23 cellular contexts compared by ENCODE assay signal in genomic region chr15:70873232-70874054, GRCh38. TPM values are rescaled to one million over a fixed set of nuclear protein-coding genes. Genes with fewer than 3 reads are reported as not detected.
"Had no signal": no experiment of that assay in that cellular context is flagged by ENCODE, and none has a peak within 500 bp of the region (broad histone marks: within the 10 kb centered on the region; RNA-seq: fewer than 3 reads in every experiment).

No MANE protein-coding gene starts in this region.

- H3K27ac ChIP-seq: colonic mucosa, gastroesophageal sphincter, hepatocyte, skin epidermis, tibial artery, upper lobe of right lung had no signal

- H3K27me3 ChIP-seq: colonic mucosa, gastroesophageal sphincter, hepatocyte, tibial artery, upper lobe of right lung had no signal

- H3K9me3 ChIP-seq: colonic mucosa, gastroesophageal sphincter, tibial artery, upper lobe of right lung had no signal

- H3K4me3 ChIP-seq: colonic mucosa, gastroesophageal sphincter, hepatocyte, skin epidermis, tibial artery, upper lobe of right lung had no signal

- H3K4me1 ChIP-seq: colonic mucosa, upper lobe of right lung had no signal

- FAIRE-seq: bronchial epithelial cell had no signal

- ATAC-seq: activated CD4-positive, alpha-beta T cell treated with anti-CD3 and anti-CD28 coated beads for 36 hours; activated CD8-positive, alpha-beta memory T cell treated with anti-CD3 and anti-CD28 coated beads, Interleukin-2, amount 10 ng/mL, durations not matched to agents 7 days and 5 days; activated CD8-positive, alpha-beta T cell treated with anti-CD3 and anti-CD28 coated beads, Interleukin-2, amount 10 ng/mL, durations not matched to agents 7 days and 5 days; gastroesophageal sphincter; left colon; sciatic nerve; stimulated activated effector memory CD8-positive, alpha-beta T cell treated with anti-CD3 and anti-CD28 coated beads, Interleukin-12 subunit alpha, Interleukin-12 subunit beta, amount 100 ng/mL, for 72 hours; upper lobe of right lung had no signal

- DNase-seq: activated B cell treated with CpG ODN at 0.5 μM for 24 hours; activated CD4-positive, alpha-beta T cell treated with anti-CD3 and anti-CD28 coated beads for 36 hours; activated CD8-positive, alpha-beta memory T cell treated with anti-CD3 and anti-CD28 coated beads, Interleukin-2, amount 10 ng/mL, durations not matched to agents 7 days and 5 days; activated CD8-positive, alpha-beta T cell treated with anti-CD3 and anti-CD28 coated beads, Interleukin-2, amount 10 ng/mL, durations not matched to agents 7 days and 5 days; activated naive CD4-positive, alpha-beta T cell treated with Interleukin-2 at 50 U/mL for 16 hours; activated T-cell treated with anti-CD3 and anti-CD28 coated beads, Interleukin-2, amount 50 U/mL, for 48 hours; anterior cingulate cortex; colonic mucosa; effector memory CD4-positive, alpha-beta T cell; erythroblast; islet precursor cell; left colon; mammary epithelial cell; stimulated activated CD4-positive, alpha-beta T cell treated with anti-CD3 and anti-CD28 coated beads, Interleukin-4, amount 100 ng/mL, for 24 hours; T-helper 2 cell; tibial artery; upper lobe of right lung had no signal

- H3K36me3 ChIP-seq: colonic mucosa, gastroesophageal sphincter, tibial artery, upper lobe of right lung had no signal

RNA-seq across cellular contexts. Expression of gene THAP10, which starts 18.8 kb away (rescaled TPM):
- total RNA-seq: activated CD8-positive, alpha-beta T cell treated with anti-CD3 and anti-CD28 coated beads, Interleukin-2, amount 10 ng/mL, durations not matched to agents 7 days and 5 days had no signal

RNA-seq across cellular contexts. Expression of gene LRRC49, which starts 19.2 kb away (rescaled TPM):
- total RNA-seq: activated CD8-positive, alpha-beta T cell treated with anti-CD3 and anti-CD28 coated beads, Interleukin-2, amount 10 ng/mL, durations not matched to agents 7 days and 5 days had no signal

RNA-seq across cellular contexts. Expression of gene LARP6, which starts 19.5 kb away (rescaled TPM):
- total RNA-seq: activated B cell treated with CpG ODN at 0.5 μM for 24 hours; activated CD8-positive, alpha-beta memory T cell treated with anti-CD3 and anti-CD28 coated beads, Interleukin-2, amount 10 ng/mL, durations not matched to agents 7 days and 5 days; activated CD8-positive, alpha-beta T cell treated with anti-CD3 and anti-CD28 coated beads, Interleukin-2, amount 10 ng/mL, durations not matched to agents 7 days and 5 days had no signal
